ENCODE assay signal across 10 cellular contexts in genomic region chr7:24966802-24967201, GRCh38. TPM values are rescaled to one million over a fixed set of nuclear protein-coding genes. Genes with fewer than 3 reads are reported as not detected.
DNase-seq lines count a peak whose midpoint lies in the region; ATAC-seq and TF ChIP-seq lines count a peak whose summit lies in the region.
"Had no signal": no experiment of that assay in that cellular context is flagged by ENCODE, and none has a peak within 500 bp of the region (broad histone marks: within the 10 kb centered on the region; RNA-seq: fewer than 3 reads in every experiment).

No MANE protein-coding gene starts in this region.

- H3K9me3 ChIP-seq in esophagus (ENCODE audit: control insufficient read depth in 2 of 2, insufficient read depth in 1 of 2, low read depth in 1 of 2, low read length in 1 of 2) (no peaks in the 10 kb centered on the region), thyroid gland (no peaks in the 10 kb centered on the region)
- H3K9me3 ChIP-seq: mucosa of descending colon had no signal

- H3K27me3 Mint-ChIP-seq in activated naive CD4-positive, alpha-beta T cell treated with anti-CD3 and anti-CD28 coated beads, Interleukin-2, amount 10 ng/mL, durations not matched to agents 7 days and 5 days, result no peaks in the 10 kb centered on the region
- no peaks in the 10 kb centered on the region for H3K27me3 Mint-ChIP-seq in activated naive CD4-positive, alpha-beta T cell treated with anti-CD3 and anti-CD28 coated beads for 36 hours (ENCODE audit: low read depth)
- H3K27me3 Mint-ChIP-seq in T-cell, result no peaks in the 10 kb centered on the region

- POLR2A ChIA-PET in T-cell (lab: Charles Lee), result interaction anchor here in 1 of 2 donors (0.6 kb wide), 1 partner anchor 176 kb away, joined by 3 read pairs; no protein-coding TSS in a partner anchor

- H3K9me3 Mint-ChIP-seq in activated naive CD4-positive, alpha-beta T cell treated with anti-CD3 and anti-CD28 coated beads, Interleukin-2, amount 10 ng/mL, durations not matched to agents 7 days and 5 days, result no peaks in the 10 kb centered on the region
- no peaks in the 10 kb centered on the region for H3K9me3 Mint-ChIP-seq in activated naive CD4-positive, alpha-beta T cell treated with anti-CD3 and anti-CD28 coated beads for 36 hours
- no peaks in the 10 kb centered on the region for H3K9me3 Mint-ChIP-seq in T-cell
- H3K9me3 Mint-ChIP-seq: H9 had no signal

- peaks cover 4 to 7% of the 10 kb centered on the region in 2 donors for H3K4me1 ChIP-seq in esophagus (ENCODE audit: control insufficient read depth in 2 of 2, insufficient read depth in 2 of 2, low read length in 1 of 2)
- H3K4me1 ChIP-seq in thyroid gland, result peaks cover 24 to 42% of the 10 kb centered on the region in 2 donors

- DNase-seq in activated naive CD4-positive, alpha-beta T cell treated with anti-CD3 and anti-CD28 coated beads, Interleukin-2, amount 10 ng/mL, durations not matched to agents 7 days and 5 days, result no peak
- no peak for DNase-seq in activated naive CD4-positive, alpha-beta T cell treated with anti-CD3 and anti-CD28 coated beads for 36 hours
- DNase-seq in T-cell (no peak), thyroid gland (no peak), coronary artery (ENCODE audit: low spot score) (no peak), activated gamma-delta T cell (lab: John Stamatoyannopoulos, UW) (no peak)
- DNase-seq: H9 had no signal

- H3K4me1 Mint-ChIP-seq in activated naive CD4-positive, alpha-beta T cell treated with anti-CD3 and anti-CD28 coated beads, Interleukin-2, amount 10 ng/mL, durations not matched to agents 7 days and 5 days, result peaks cover 75% of the 10 kb centered on the region
- H3K4me1 Mint-ChIP-seq in activated naive CD4-positive, alpha-beta T cell treated with anti-CD3 and anti-CD28 coated beads for 36 hours (ENCODE audit: low read depth), result peaks cover 81% of the 10 kb centered on the region
- H3K4me1 Mint-ChIP-seq in T-cell, result peaks cover 67 to 80% (median 72%) of the 10 kb centered on the region in 3 donors

- no peak for TF ChIP-seq CTCF in thyroid gland (IDR thresholded peaks at IDR 0.05)
- TF ChIP-seq CTCF in coronary artery (IDR thresholded peaks at IDR 0.05), result no peak

- ATAC-seq in T-cell (replicated peaks in 1 of 4) (no peak), HG02759 (IDR thresholded peaks at IDR 0.05; ENCODE audit: unreplicated experiment) (no peak)

- CTCF ChIA-PET in activated naive CD4-positive, alpha-beta T cell treated with anti-CD3 and anti-CD28 coated beads, Interleukin-2, amount 10 ng/mL, durations not matched to agents 7 days and 5 days (lab: Charles Lee), result interaction anchor here (1.1 to 2.0 kb wide), 3 partner anchors 10 to 46 kb away, joined by 3 to 7 read pairs (median 4); partner anchors contain the start of gene OSBPL3
- CTCF ChIA-PET in activated naive CD4-positive, alpha-beta T cell treated with anti-CD3 and anti-CD28 coated beads for 36 hours (lab: Charles Lee), result interaction anchor here (0.6 to 2.2 kb wide), 5 partner anchors 12 to 1342 kb away, joined by 3 to 13 read pairs (median 4); no protein-coding TSS in a partner anchor
- CTCF ChIA-PET in T-cell (lab: Charles Lee), result interaction anchor here (0.6 to 0.9 kb wide), 2 partner anchors 132 to 146 kb away, joined by 3 read pairs; no protein-coding TSS in a partner anchor

- H3K4me3 Mint-ChIP-seq in activated naive CD4-positive, alpha-beta T cell treated with anti-CD3 and anti-CD28 coated beads, Interleukin-2, amount 10 ng/mL, durations not matched to agents 7 days and 5 days, result no peak overlapping the region
- no peak overlapping the region for H3K4me3 Mint-ChIP-seq in activated naive CD4-positive, alpha-beta T cell treated with anti-CD3 and anti-CD28 coated beads for 36 hours
- H3K4me3 Mint-ChIP-seq in T-cell, result no peak overlapping the region
- H3K4me3 Mint-ChIP-seq: H9 had no signal

- H3K36me3 Mint-ChIP-seq in activated naive CD4-positive, alpha-beta T cell treated with anti-CD3 and anti-CD28 coated beads, Interleukin-2, amount 10 ng/mL, durations not matched to agents 7 days and 5 days, result peaks cover 16% of the 10 kb centered on the region
- H3K36me3 Mint-ChIP-seq in activated naive CD4-positive, alpha-beta T cell treated with anti-CD3 and anti-CD28 coated beads for 36 hours (ENCODE audit: low read depth), result no peaks in the 10 kb centered on the region
- no peaks in the 10 kb centered on the region for H3K36me3 Mint-ChIP-seq in T-cell

- peak overlapping the region; percentile 85 for H3K27ac Mint-ChIP-seq in activated naive CD4-positive, alpha-beta T cell treated with anti-CD3 and anti-CD28 coated beads, Interleukin-2, amount 10 ng/mL, durations not matched to agents 7 days and 5 days
- no peak overlapping the region for H3K27ac Mint-ChIP-seq in activated naive CD4-positive, alpha-beta T cell treated with anti-CD3 and anti-CD28 coated beads for 36 hours
- peak overlapping the region; percentile 89 to 90 for H3K27ac Mint-ChIP-seq in T-cell

- intact Hi-C loops in activated naive CD4-positive, alpha-beta T cell treated with anti-CD3 and anti-CD28 coated beads for 36 hours (cut with micrococcal nuclease), result loop anchor here (1.0 to 10.0 kb wide), 6 partner anchors 15 to 1592 kb away; partner anchors contain the start of gene PALS2
- intact Hi-C loops in thyroid gland (cut with DNase I), result no loop called here

- no peak for TF ChIP-seq POLR2A in thyroid gland (IDR thresholded peaks at IDR 0.05)

- H3K27ac ChIP-seq in esophagus (ENCODE audit: low read depth in 2 of 2, low read length in 1 of 2) (peak overlapping the region; percentile 49 to 93), thyroid gland (peak overlapping the region; percentile 85 to 91 (median 87)), coronary artery (no peak overlapping the region)

- H3K4me3 ChIP-seq in esophagus (ENCODE audit: low read depth in 1 of 2, low read length in 2 of 2) (no peak overlapping the region), thyroid gland (replicated peaks in 1 of 3) (no peak overlapping the region), coronary artery (no peak overlapping the region)
- H3K4me3 ChIP-seq: mucosa of descending colon had no signal

- H3K27me3 ChIP-seq in esophagus (ENCODE audit: control insufficient read depth in 1 of 2, insufficient read depth in 2 of 2, low read length in 2 of 2), result no peaks in the 10 kb centered on the region
- H3K27me3 ChIP-seq in thyroid gland, result no peaks in the 10 kb centered on the region

- WGBS in esophagus, 2 donors, result 84 to 97% methylated on average over 1 of the region's 1 CpG
- WGBS in thyroid gland, 2 donors, result 94 to 98% methylated on average over 1 of the region's 1 CpG

- no peaks in the 10 kb centered on the region for H3K36me3 ChIP-seq in esophagus (ENCODE audit: control insufficient read depth in 2 of 2, insufficient read depth in 2 of 2, low read length in 1 of 2)
- H3K36me3 ChIP-seq in thyroid gland, result no peaks in the 10 kb centered on the region

RNA-seq across cellular contexts. Expression of gene OSBPL3, which starts 13.2 kb away (rescaled TPM):
- total RNA-seq in activated naive CD4-positive, alpha-beta T cell treated with anti-CD3 and anti-CD28 coated beads for 36 hours, result 10 to 100 TPM; 25.1 to 27.9 TPM
- total RNA-seq in T-cell, result 10 to 100 TPM; 30.2 to 62.7 (median 54.7) TPM
- 10 to 100 TPM; 10.4 to 22.4 TPM for polyA plus RNA-seq in esophagus
- total RNA-seq in thyroid gland, result 10 to 100 TPM; 22.1 to 41.7 (median 34.3) TPM

Comparison
In these comparisons a context has a peak if more than half of its experiments do, and no peak if none do; other contexts are left out.
1. H3K27ac ChIP-seq: peak in esophagus (2 of 2) and thyroid gland (3 of 3); none in coronary artery (0 of 2).